Comparison of ENCODE assay signal across 15 cellular contexts in the genomic region with DNA sequence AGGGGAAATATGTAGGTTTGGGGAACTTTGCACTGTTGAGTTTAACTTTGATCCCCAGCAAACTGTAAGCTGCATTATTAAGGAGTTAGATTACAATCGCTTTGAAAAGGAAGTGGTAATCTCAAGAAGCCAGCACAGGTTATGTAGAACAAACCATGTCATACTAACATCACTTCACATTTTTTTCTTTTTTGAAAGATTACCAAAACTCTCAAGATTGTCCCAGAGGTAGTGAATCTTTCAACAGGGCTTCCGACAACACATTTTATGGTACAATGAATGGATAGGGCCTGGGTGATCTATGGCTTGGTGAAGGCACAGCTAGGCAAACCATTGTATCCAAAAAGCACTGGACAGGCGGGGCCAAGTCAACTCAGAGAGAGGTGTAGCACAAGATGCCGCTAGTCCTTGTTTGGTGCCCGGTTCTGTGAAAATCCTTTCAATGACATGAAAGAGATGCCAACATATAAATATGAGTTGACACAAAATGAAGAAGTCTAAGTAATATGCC. TPM values are rescaled to one million over a fixed set of nuclear protein-coding genes. Genes with fewer than 3 reads are reported as not detected.
DNase-seq lines count a peak whose midpoint lies in the region; ATAC-seq lines count a peak whose summit lies in the region.
"Had no signal": no experiment of that assay in that cellular context is flagged by ENCODE, and none has a peak within 500 bp of the region (broad histone marks: within the 10 kb centered on the region; RNA-seq: fewer than 3 reads in every experiment).

No MANE protein-coding gene starts in this region.

- no peaks in the 10 kb centered on the region for H3K36me3 ChIP-seq in SK-N-MC (ENCODE audit: insufficient read depth, low read length)

- no peak for DNase-seq in activated CD4-positive, CD25-positive, alpha-beta regulatory T cell treated with anti-CD3 and anti-CD28 coated beads, Interleukin-2, amount 50 U/mL, for 72 hours
- DNase-seq in SK-N-MC (ENCODE audit: low read depth, low spot score) (no peak), left colon (no peak), ecto neural progenitor cell (ENCODE audit: low spot score) (no peak)
- DNase-seq: DMS79; effector CD4-positive, alpha-beta T cell; NCI-H2171 treated with DMSO at 0.1 percent for 48 hours; PC-9; posterior cingulate gyrus; stimulated activated CD4-positive, alpha-beta T cell treated with anti-CD3 and anti-CD28 coated beads, Interleukin-4, amount 100 ng/mL, for 1 hour had no signal

- intact Hi-C loops in left colon (cut with DNase I, micrococcal nuclease) = no loop called here

- ATAC-seq in activated CD4-positive, CD25-positive, alpha-beta regulatory T cell treated with anti-CD3 and anti-CD28 coated beads, Interleukin-2, amount 50 U/mL, for 24 hours = peak; percentile 35 to 63
- ATAC-seq in left colon (no peak), GM19467 (IDR thresholded peaks at IDR 0.05; ENCODE audit: unreplicated experiment) (no peak)
- ATAC-seq: K562 had no signal

- H3K9me3 ChIP-seq in SK-N-MC (ENCODE audit: low read depth, low read length) = no peaks in the 10 kb centered on the region

- H3K27ac ChIP-seq in SK-N-MC = peak overlapping the region; percentile 92
- H3K27ac ChIP-seq in cingulate gyrus (ENCODE audit: low read depth, low read length) = peak overlapping the region; percentile 49
- H3K27ac ChIP-seq in skin epidermis = peak overlapping the region in 15 of 21 experiments; percentile 1 to 89 (median 66)
- H3K27ac ChIP-seq: PC-9 had no signal

- H3K9ac ChIP-seq in SK-N-MC (ENCODE audit: insufficient read length) = peak overlapping the region; percentile 42

- H3K4me3 ChIP-seq in SK-N-MC (peak overlapping the region; percentile 56; the same call in 1 of the 2 replicates), skin epidermis (no peak overlapping the region)
- H3K4me3 ChIP-seq: K562, PC-9 had no signal

RNA-seq across cellular contexts. Expression of a gene that starts 24.3 kb away (rescaled TPM):
- total RNA-seq in left colon = 1 to 10 TPM; 7.4 to 7.5 TPM
- total RNA-seq: PC-9 had no signal

Comparison
In these comparisons a context has a peak if more than half of its experiments do, and no peak if none do; other contexts are left out.
1. ATAC-seq: peak in activated CD4-positive, CD25-positive, alpha-beta regulatory T cell treated with anti-CD3 and anti-CD28 coated beads, Interleukin-2, amount 50 U/mL, for 24 hours (2 of 2); none in left colon (single experiment) and GM19467 (single experiment).
2. Peak in every context shown above with its lines, with median percentiles within 50 percentile points of each other: H3K27ac ChIP-seq.